Comparison of ENCODE assay signal across 24 cellular contexts in the genomic region with DNA sequence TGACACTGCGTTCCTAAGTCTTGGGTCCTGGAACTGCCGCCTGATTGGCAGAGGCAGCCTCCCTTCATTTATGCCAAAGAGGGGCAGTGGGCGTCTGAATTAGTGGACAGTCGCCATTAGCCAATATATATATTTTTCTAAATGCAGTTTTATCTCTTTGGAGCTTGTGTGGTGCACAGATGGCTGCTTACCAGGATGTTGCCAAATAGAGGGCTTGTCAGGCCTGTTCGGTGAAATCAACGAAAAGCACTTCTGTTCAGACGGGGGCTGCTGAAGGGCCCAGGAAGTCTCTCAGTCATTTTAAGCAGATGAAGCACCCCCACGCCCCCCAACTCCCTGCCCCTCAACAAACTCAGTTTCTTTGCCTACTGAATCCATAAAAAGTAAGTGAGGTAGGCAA.
DNase-seq lines count a peak whose midpoint lies in the region; ATAC-seq, FAIRE-seq and TF ChIP-seq lines count a peak whose summit lies in the region.
"Had no signal": no experiment of that assay in that cellular context is flagged by ENCODE, and none has a peak within 500 bp of the region (broad histone marks: within the 10 kb centered on the region; RNA-seq: fewer than 3 reads in every experiment).

No MANE protein-coding gene starts in this region.

- H3K4me1 ChIP-seq in right atrium auricular region (peaks cover 0 to 25% of the 10 kb centered on the region in 2 donors), H9 (ENCODE audit: insufficient read depth, low read length) (no peaks in the 10 kb centered on the region), uterus (no peaks in the 10 kb centered on the region), HepG2 (ENCODE audit: insufficient read depth, low read length) (peaks cover 9% of the 10 kb centered on the region)
- H3K4me1 ChIP-seq: Peyer's patch, SJCRH30 had no signal

- no peak overlapping the region for H3K4me3 ChIP-seq in right atrium auricular region
- H3K4me3 ChIP-seq in uterus = no peak overlapping the region
- H3K4me3 ChIP-seq in HepG2 (replicated peaks in 1 of 3; ENCODE audit: insufficient read depth in 1 of 3, low read depth in 2 of 3, low read length in 3 of 3) = no peak overlapping the region
- H3K4me3 ChIP-seq: A549, MG63, Peyer's patch, SJCRH30 had no signal

- H3K79me2 ChIP-seq in H9 (ENCODE audit: insufficient read depth, low read length) (peaks cover 24% of the 10 kb centered on the region; the same call in 1 of the 2 replicates), HepG2 (ENCODE audit: insufficient read depth, low read length) (no peaks in the 10 kb centered on the region)

- H4K8ac ChIP-seq in H9 (replicated peaks; ENCODE audit: insufficient read length, low read depth, low read length) = no peak overlapping the region

- H3K14ac ChIP-seq in H9 (ENCODE audit: insufficient read depth, low read length) = no peak overlapping the region

- in situ Hi-C loops in HepG2 (cut with HindIII; ENCODE audit: extremely low pct_ligation_motif_present, low pct_unique_long_range_greater_than_20kb) = no loop called here

- H3K36me3 Mint-ChIP-seq in H9 (ENCODE audit: insufficient read depth in 1 of 3, low read depth in 3 of 3) = peaks cover 3 to 12% (median 12%) of the 10 kb centered on the region in 3 experiments; a peak in 5 of 7 replicates
- H3K36me3 Mint-ChIP-seq in type B pancreatic cell = peaks cover 5% of the 10 kb centered on the region

- no peak overlapping the region for H2BK5ac ChIP-seq in H9 (ENCODE audit: insufficient read length, low read length)

- TF ChIP-seq EP300 in HepG2 (IDR thresholded peaks at IDR 0.05; ENCODE audit: low read depth in 2 of 2, low read length in 2 of 2) (no peak), HepG2 (CRISPR knock-in tag; IDR thresholded peaks at IDR 0.05; ENCODE audit: borderline replicate concordance) (no peak)

- H4K20me1 ChIP-seq in H9 (ENCODE audit: control insufficient read depth, insufficient read depth, insufficient read length) (no peaks in the 10 kb centered on the region), HepG2 (ENCODE audit: insufficient read depth, low read length) (no peaks in the 10 kb centered on the region)

- H3K27me3 Mint-ChIP-seq in H9 (ENCODE audit: low read depth) = no peaks in the 10 kb centered on the region
- peaks cover 2% of the 10 kb centered on the region for H3K27me3 Mint-ChIP-seq in type B pancreatic cell
- H3K27me3 Mint-ChIP-seq: CD4-positive, alpha-beta memory T cell had no signal

- H3K4me2 ChIP-seq in H9 (ENCODE audit: insufficient read depth, insufficient read length, low read length) = no peak overlapping the region
- no peak overlapping the region for H3K4me2 ChIP-seq in HepG2 (ENCODE audit: low read depth, low read length)
- H3K4me2 ChIP-seq: A549 had no signal

- intact Hi-C loops in cardiac septum (cut with DNase I) = loop anchor here (5.0 kb wide), 1 partner anchor 40 kb away; no protein-coding TSS in a partner anchor
- intact Hi-C loops in uterus (cut with DNase I; ENCODE audit: low total_unique reads) = no loop called here
- intact Hi-C loops in HepG2 (cut with micrococcal nuclease; ENCODE audit: unreplicated experiment) = no loop called here

- WGBS in H9 (ENCODE audit: extremely low coverage, insufficient read length, low lambda C conversion rate) = no CpG with 5 or more reads among the region's 8 CpGs
- WGBS in HepG2 (ENCODE audit: low lambda C conversion rate) = 78% methylated on average over 8 of the region's 8 CpGs

- no peak for TF ChIP-seq CTCF in right atrium auricular region (IDR thresholded peaks at IDR 0.05)
- TF ChIP-seq CTCF in H9 (conservative IDR thresholded peaks at IDR 0.05) = no peak
- no peak for TF ChIP-seq CTCF in type B pancreatic cell (conservative IDR thresholded peaks at IDR 0.05)
- no peak for TF ChIP-seq CTCF in uterus (IDR thresholded peaks at IDR 0.05)
- TF ChIP-seq CTCF in HepG2 (CRISPR knock-in tag; IDR thresholded peaks at IDR 0.05) = no peak

- no peak for ATAC-seq in HepG2
- ATAC-seq: A549 had no signal

- H2AK5ac ChIP-seq in H9 (ENCODE audit: insufficient read length, low read length) = no peak overlapping the region

- no TSS peak for BruUV-seq in HepG2 (replicated peaks; lab: Mats Ljungman, UMichigan)

- POLR2A ChIA-PET in HepG2 (lab: Yijun Ruan, JAX) = no interaction called here

- no peak overlapping the region for H2BK20ac ChIP-seq in H9 (ENCODE audit: low read depth, low read length, poor library complexity, severe bottlenecking)

- no peaks in the 10 kb centered on the region; a peak in 1 of 5 replicates for H3K9me3 Mint-ChIP-seq in H9
- H3K9me3 Mint-ChIP-seq in type B pancreatic cell = no peaks in the 10 kb centered on the region
- H3K9me3 Mint-ChIP-seq: CD4-positive, alpha-beta memory T cell; HFFc6 had no signal

- no peak for DNase-seq in right atrium auricular region (ENCODE audit: low spot score)
- DNase-seq in cardiac septum (ENCODE audit: low spot score) = no peak
- DNase-seq in H9 = no peak
- peak; percentile 47 for DNase-seq in cerebellum (ENCODE audit: low spot score)
- no peak for DNase-seq in type B pancreatic cell (ENCODE audit: extremely low spot score, unreplicated experiment)
- DNase-seq in iPS-NIHi7 (ENCODE audit: extremely low spot score) = no peak
- DNase-seq in uterus = no peak
- DNase-seq in HepG2 (ENCODE audit: low spot score) = no peak
- DNase-seq: Caco-2; CD4-positive, alpha-beta memory T cell; DMS153; GDM1; H7; HFFc6; Kasumi-1; MG63; NCI-H1048; NCI-H1436; NCI-H2029 treated with DMSO at 0.1 percent for 48 hours; NCI-H526; Peyer's patch; SJCRH30 had no signal

- CTCF ChIA-PET in HepG2 (lab: Yijun Ruan, JAX; ENCODE audit: low intra/inter-chr PET ratio, low total read pairs) = no interaction called here

- H3K4me3 Mint-ChIP-seq in H9 (no peak overlapping the region), type B pancreatic cell (no peak overlapping the region)
- H3K4me3 Mint-ChIP-seq: CD4-positive, alpha-beta memory T cell; HFFc6 had no signal

- H3K27ac Mint-ChIP-seq in H9 (peak overlapping the region; percentile 41 to 74 (median 65); a peak in 3 of 7 replicates), type B pancreatic cell (peak overlapping the region; percentile 64)
- H3K27ac Mint-ChIP-seq: CD4-positive, alpha-beta memory T cell; HFFc6 had no signal

- no peak overlapping the region; the same call in 1 of the 2 replicates for H2BK15ac ChIP-seq in H9 (ENCODE audit: low read depth, low read length)

- no peak overlapping the region for H4K5ac ChIP-seq in H9 (ENCODE audit: insufficient read length, low read depth, low read length)

- H3K9ac ChIP-seq in H9 (ENCODE audit: extremely low read depth, insufficient read length, low read length) (no peak overlapping the region), HepG2 (ENCODE audit: insufficient read depth, low read depth, low read length) (no peak overlapping the region)

- peak overlapping the region; percentile 60 to 61 for H3K27ac ChIP-seq in right atrium auricular region
- no peak overlapping the region for H3K27ac ChIP-seq in H9 (ENCODE audit: insufficient read length, low read depth, low read length)
- H3K27ac ChIP-seq in uterus = no peak overlapping the region
- H3K27ac ChIP-seq in HepG2 (ENCODE audit: extremely low read length, insufficient read depth, low read length) = no peak overlapping the region
- H3K27ac ChIP-seq: A549, Peyer's patch, SJCRH30 had no signal

- no peaks in the 10 kb centered on the region for H3K23me2 ChIP-seq in H9 (ENCODE audit: insufficient read length, low read depth, low read length, poor library complexity, severe bottlenecking)

- TF ChIP-seq POLR2A in uterus (IDR thresholded peaks at IDR 0.05) (no peak), HepG2 (IDR thresholded peaks at IDR 0.05; ENCODE audit: insufficient read depth in 1 of 2, low read depth in 2 of 2, low read length in 2 of 2) (no peak)

- peaks cover 16% of the 10 kb centered on the region for H3K79me1 ChIP-seq in H9 (ENCODE audit: insufficient read depth, low read depth, low read length, poor library complexity, severe bottlenecking)

- no peak overlapping the region for H3K18ac ChIP-seq in H9 (ENCODE audit: insufficient read length, low read depth, low read length)

- no peaks in the 10 kb centered on the region for H3K27me3 ChIP-seq in right atrium auricular region
- no peaks in the 10 kb centered on the region for H3K27me3 ChIP-seq in H9 (ENCODE audit: insufficient read depth, low read length)
- H3K27me3 ChIP-seq in uterus = no peaks in the 10 kb centered on the region
- no peaks in the 10 kb centered on the region for H3K27me3 ChIP-seq in HepG2 (ENCODE audit: control insufficient read depth in 1 of 2, insufficient read depth in 2 of 2, low read length in 2 of 2)
- H3K27me3 ChIP-seq: MG63, Peyer's patch, SJCRH30 had no signal

- no peaks in the 10 kb centered on the region for H3K36me3 ChIP-seq in right atrium auricular region
- no peaks in the 10 kb centered on the region for H3K36me3 ChIP-seq in uterus
- H3K36me3 ChIP-seq in HepG2 (replicated peaks in 1 of 2; ENCODE audit: control insufficient read depth in 1 of 2, insufficient read depth in 2 of 2, low read length in 2 of 2) = no peaks in the 10 kb centered on the region
- H3K36me3 ChIP-seq: MG63, Peyer's patch, SJCRH30 had no signal

- no peak for FAIRE-seq in HepG2 (lab: Jason Lieb, UNC)
- FAIRE-seq: A549, GM19239 had no signal

- H2BK12ac ChIP-seq in H9 (ENCODE audit: insufficient read length, low read depth, low read length) = no peak overlapping the region

- no peak overlapping the region for H4K91ac ChIP-seq in H9 (ENCODE audit: insufficient read length, low read depth, low read length)

- H3K9me3 ChIP-seq in right atrium auricular region = no peaks in the 10 kb centered on the region
- H3K9me3 ChIP-seq in H9 (ENCODE audit: control insufficient read depth, low read depth, low read length) = no peaks in the 10 kb centered on the region
- H3K9me3 ChIP-seq in uterus = no peaks in the 10 kb centered on the region
- H3K9me3 ChIP-seq in HepG2 (ENCODE audit: low read length) = no peaks in the 10 kb centered on the region
- H3K9me3 ChIP-seq: A549, Caco-2, MG63, Peyer's patch, SJCRH30 had no signal

- no peak overlapping the region for H3K4ac ChIP-seq in H9 (ENCODE audit: low read depth, low read length)

- no peak for TF ChIP-seq RAD21 in HepG2 (CRISPR knock-in tag; IDR thresholded peaks at IDR 0.05)

- no peak overlapping the region for H3K23ac ChIP-seq in H9 (ENCODE audit: insufficient read length, low read depth, low read length)

- H2AFZ ChIP-seq in H9 (ENCODE audit: low read length) (no peak overlapping the region), HepG2 (ENCODE audit: low read length) (no peak overlapping the region)

- peaks cover 38 to 45% of the 10 kb centered on the region in 2 experiments for H3K4me1 Mint-ChIP-seq in H9
- H3K4me1 Mint-ChIP-seq in type B pancreatic cell (ENCODE audit: unreplicated experiment) = peaks cover 8% of the 10 kb centered on the region

- no peak overlapping the region for H3T11ph ChIP-seq in H9 (ENCODE audit: low read length)

- H2BK120ac ChIP-seq in H9 (ENCODE audit: low read depth, low read length, poor library complexity, severe bottlenecking) = no peak overlapping the region

- H3K56ac ChIP-seq in H9 (ENCODE audit: insufficient read length, low read depth, low read length) = no peak overlapping the region

TF ChIP-seq in HepG2, 621 proteins besides CTCF, POLR2A, EP300 and RAD21 (continues in another document):
- no peak for TF ChIP-seq ZBTB42 (CRISPR knock-in tag; IDR thresholded peaks at IDR 0.05)
- no peak for TF ChIP-seq NAIF1 (CRISPR knock-in tag; IDR thresholded peaks at IDR 0.05; ENCODE audit: borderline replicate concordance)

Comparison
In these comparisons a context has a peak if more than half of its experiments do, and no peak if none do; other contexts are left out.
1. H3K27ac ChIP-seq: peak in right atrium auricular region (2 of 2); none in H9 (single experiment), uterus (0 of 2) and HepG2 (single experiment).